25 cellular contexts compared by ENCODE assay signal in the genomic region with DNA sequence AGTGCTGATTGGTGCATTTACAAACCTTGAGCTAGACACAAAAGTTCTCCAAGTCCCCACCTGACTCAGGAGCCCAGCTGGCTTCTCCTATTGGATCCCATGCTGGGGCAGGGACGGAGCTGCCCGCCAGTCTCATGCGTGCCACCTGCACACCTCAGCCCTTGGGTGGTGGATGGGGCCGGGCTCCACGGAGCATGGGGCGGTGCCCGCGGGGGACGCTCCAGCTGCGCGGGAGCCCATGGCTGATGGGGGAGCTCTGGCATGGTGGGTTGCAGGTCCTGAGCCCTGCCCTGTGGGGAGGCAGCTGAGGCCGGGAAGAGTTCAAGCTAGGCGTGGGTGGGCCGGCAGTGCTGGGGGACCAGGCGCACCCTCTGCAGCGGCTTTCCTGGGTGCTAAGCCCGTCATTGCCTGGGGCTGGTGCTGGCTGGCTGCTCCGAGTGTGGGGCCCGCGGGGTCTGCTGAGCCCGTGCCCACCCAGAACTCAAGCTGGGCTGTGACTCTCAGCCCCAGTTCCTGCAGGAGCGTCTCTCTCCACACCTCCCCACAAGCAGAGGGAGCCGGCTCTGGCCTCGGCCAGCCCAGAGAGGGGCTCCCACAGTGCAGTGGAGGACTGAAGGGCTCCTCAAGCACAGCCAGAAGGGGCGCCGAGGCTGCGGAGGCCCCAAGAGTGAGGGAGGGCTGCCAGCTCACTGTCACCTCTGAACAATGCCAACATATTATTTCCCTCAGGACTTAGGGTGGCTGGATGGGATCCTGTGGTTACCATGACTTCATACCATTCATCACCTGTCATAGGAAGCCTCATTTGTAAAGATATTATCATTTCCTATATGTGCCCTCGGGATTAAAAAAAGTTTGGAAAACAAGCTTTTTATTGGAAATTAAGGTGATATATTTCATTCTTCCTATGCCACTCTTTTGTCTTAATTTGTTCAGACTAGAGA.
"Had no signal": no experiment of that assay in that cellular context is flagged by ENCODE, and none has a peak within 500 bp of the region (broad histone marks: within the 10 kb centered on the region; RNA-seq: fewer than 3 reads in every experiment).

No MANE protein-coding gene starts in this region.

- H3K4me1 ChIP-seq: parathyroid adenoma, suprapubic skin, transverse colon, vagina had no signal

- H3K27ac Mint-ChIP-seq: effector memory CD8-positive, alpha-beta T cell; immature natural killer cell; mesothelial cell of epicardium; naive B cell; natural killer cell treated with Interleukin-12 subunit alpha and Interleukin-12 subunit beta and Interleukin-15 and Interleukin-18, amount 100 ng/mL, for 72 hours; progenitor cell of endocrine pancreas; stimulated activated naive CD8-positive, alpha-beta T cell treated with anti-CD3 and anti-CD28 coated beads, Interleukin-15, Interleukin-2, amounts not matched to agents 100 ng/mL and 50 ng/mL, for 24 hours had no signal

- H3K4me1 Mint-ChIP-seq: immature natural killer cell, naive B cell had no signal

- H3K36me3 ChIP-seq: neutrophil, suprapubic skin, transverse colon, vagina had no signal

- H3K27me3 ChIP-seq: neutrophil, suprapubic skin, transverse colon, vagina had no signal

- DNase-seq: cortex of kidney; effector memory CD8-positive, alpha-beta T cell; hypothalamus; immature natural killer cell; mesenchymal stem cell; mucosa of descending colon; naive B cell; stimulated activated CD4-positive, alpha-beta T cell treated with anti-CD3 and anti-CD28 coated beads, Interleukin-12 subunit alpha, Interleukin-12 subunit beta, amount 100 ng/mL, for 4 hours; stimulated activated CD4-positive, alpha-beta T cell treated with anti-CD3 and anti-CD28 coated beads, Interleukin-1b, Interleukin-23, amount 100 ng/mL, for 48 hours; stimulated activated CD4-positive, alpha-beta T cell treated with anti-CD3 and anti-CD28 coated beads, Interleukin-4, amount 100 ng/mL, for 1 hour; stimulated activated CD8-positive, alpha-beta memory T cell treated with anti-CD3 and anti-CD28 coated beads, Interleukin-4, amount 100 ng/mL, for 48 hours; transverse colon had no signal

- H3K9me3 ChIP-seq: transverse colon, vagina had no signal

- H3K9me3 Mint-ChIP-seq: immature natural killer cell; stimulated activated naive CD8-positive, alpha-beta T cell treated with anti-CD3 and anti-CD28 coated beads, Interleukin-15, Interleukin-2, amounts not matched to agents 100 ng/mL and 50 ng/mL, for 24 hours had no signal

- H3K36me3 Mint-ChIP-seq: immature natural killer cell; mesothelial cell of epicardium; naive B cell; natural killer cell treated with Interleukin-12 subunit alpha and Interleukin-12 subunit beta and Interleukin-15 and Interleukin-18, amount 100 ng/mL, for 72 hours had no signal

- H3K4me3 ChIP-seq: lung, mucosa of descending colon, smooth muscle cell, suprapubic skin, transverse colon, vagina had no signal

- ATAC-seq: effector memory CD8-positive, alpha-beta T cell; left lobe of liver; mucosa of descending colon; natural killer cell treated with Interleukin-12 subunit alpha and Interleukin-12 subunit beta and Interleukin-15 and Interleukin-18, amount 100 ng/mL, for 72 hours; sciatic nerve had no signal

- H3K27me3 Mint-ChIP-seq: naive B cell; progenitor cell of endocrine pancreas; stimulated activated naive CD8-positive, alpha-beta T cell treated with anti-CD3 and anti-CD28 coated beads, Interleukin-15, Interleukin-2, amounts not matched to agents 100 ng/mL and 50 ng/mL, for 24 hours had no signal

- H3K4me3 Mint-ChIP-seq: effector memory CD8-positive, alpha-beta T cell; immature natural killer cell; mesothelial cell of epicardium; naive B cell; natural killer cell treated with Interleukin-12 subunit alpha and Interleukin-12 subunit beta and Interleukin-15 and Interleukin-18, amount 100 ng/mL, for 72 hours; neural crest cell; stimulated activated naive CD8-positive, alpha-beta T cell treated with anti-CD3 and anti-CD28 coated beads, Interleukin-15, Interleukin-2, amounts not matched to agents 100 ng/mL and 50 ng/mL, for 24 hours had no signal

- H3K27ac ChIP-seq: neutrophil, parathyroid adenoma, suprapubic skin, transverse colon, vagina had no signal
